Comparison of ENCODE assay signal across 22 cellular contexts in genomic region chr16:16166952-16167351, GRCh38. TPM values are rescaled to one million over a fixed set of nuclear protein-coding genes. Genes with fewer than 3 reads are reported as not detected.
DNase-seq lines count a peak whose midpoint lies in the region; ATAC-seq and TF ChIP-seq lines count a peak whose summit lies in the region.
"Had no signal": no experiment of that assay in that cellular context is flagged by ENCODE, and none has a peak within 500 bp of the region (broad histone marks: within the 10 kb centered on the region; RNA-seq: fewer than 3 reads in every experiment).

No MANE protein-coding gene starts in this region.

- TF ChIP-seq CTCF in HCT116 (IDR thresholded peaks at IDR 0.05 in 2 of 3, conservative IDR thresholded peaks at IDR 0.05 in 1 of 3; ENCODE audit: borderline replicate concordance in 1 of 3, insufficient read depth in 1 of 3, low read depth in 2 of 3, low read length in 2 of 3), result no peak
- no peak for TF ChIP-seq CTCF in upper lobe of right lung (IDR thresholded peaks at IDR 0.05)
- no peak for TF ChIP-seq CTCF in CD8-positive, alpha-beta T cell (IDR thresholded peaks at IDR 0.05)
- TF ChIP-seq CTCF in osteocyte (IDR thresholded peaks at IDR 0.05), result no peak

- H3K27ac ChIP-seq in HCT116 (ENCODE audit: low read depth, low read length) (no peak overlapping the region), upper lobe of right lung (no peak overlapping the region)
- no peak overlapping the region for H3K27ac ChIP-seq in CD8-positive, alpha-beta T cell (ENCODE audit: low read depth, low read length)
- H3K27ac ChIP-seq: BLaER1, C4-2B had no signal

- H3K4me1 Mint-ChIP-seq in CD8-positive, alpha-beta T cell (ENCODE audit: low read depth), result no peaks in the 10 kb centered on the region
- H3K4me1 Mint-ChIP-seq in osteocyte (ENCODE audit: unreplicated experiment), result no peaks in the 10 kb centered on the region
- H3K4me1 Mint-ChIP-seq: B cell; CD4-positive, CD25-positive, alpha-beta regulatory T cell; CD8-positive, alpha-beta memory T cell had no signal

- ATAC-seq in HCT116 (peak; percentile 76), left lobe of liver (peak; percentile 28), upper lobe of right lung (no peak), HG02870 (IDR thresholded peaks at IDR 0.05; ENCODE audit: unreplicated experiment) (no peak)
- no peak for ATAC-seq in CD8-positive, alpha-beta T cell
- ATAC-seq: GM12878 had no signal

- POLR2A ChIA-PET in HCT116 (lab: Charles Lee), result no interaction called here
- POLR2A ChIA-PET in CD8-positive, alpha-beta T cell (lab: Charles Lee), result no interaction called here

- intact Hi-C loops in HCT116 (cut with micrococcal nuclease), result no loop called here
- intact Hi-C loops in upper lobe of right lung (cut with DNase I), result no loop called here
- intact Hi-C loops in CD8-positive, alpha-beta T cell (cut with DNase I, micrococcal nuclease), result no loop called here

- H3K4me1 ChIP-seq in HCT116 (ENCODE audit: control insufficient read depth in 1 of 2, insufficient read depth in 2 of 2, low read length in 2 of 2) (no peaks in the 10 kb centered on the region), upper lobe of right lung (no peaks in the 10 kb centered on the region)
- no peaks in the 10 kb centered on the region for H3K4me1 ChIP-seq in CD8-positive, alpha-beta T cell (ENCODE audit: insufficient read depth, low read length)
- H3K4me1 ChIP-seq: HAP-1 had no signal

- H3K9me2 ChIP-seq in HCT116 (ENCODE audit: insufficient read depth), result no peaks in the 10 kb centered on the region

- RAD21 ChIA-PET in HCT116 (lab: Charles Lee; ENCODE audit: low non-redundant PET in 1 of 2, low total read pairs in 2 of 2, uncharacterized antibody in 2 of 2, unreplicated experiment in 2 of 2), result no interaction called here

- H3K9ac ChIP-seq in HCT116 (ENCODE audit: low read length), result no peak overlapping the region
- H3K9ac ChIP-seq: BLaER1 had no signal

- DNase-seq in HCT116 (ENCODE audit: low read depth, low spot score) (no peak), SK-MEL-5 (ENCODE audit: low read depth, low spot score) (peak; percentile 32), left lobe of liver (ENCODE audit: low spot score) (no peak), upper lobe of right lung (peak; percentile 2), osteocyte (ENCODE audit: extremely low spot score, unreplicated experiment) (no peak)
- DNase-seq in CD8-positive, alpha-beta T cell, result no peak
- no peak for DNase-seq in central memory CD4-positive, alpha-beta T cell
- DNase-seq: CD4-positive, CD25-positive, alpha-beta regulatory T cell; CD8-positive, alpha-beta memory T cell; DMS 273 treated with DMSO at 0.1 percent for 48 hours; DMS79; EL; GDM1; GOT3 had no signal

- H3K79me2 ChIP-seq in HCT116 (ENCODE audit: insufficient read depth, low read length), result no peaks in the 10 kb centered on the region

- H3K9me3 Mint-ChIP-seq in CD8-positive, alpha-beta T cell, result no peaks in the 10 kb centered on the region
- H3K9me3 Mint-ChIP-seq in osteocyte (ENCODE audit: unreplicated experiment), result no peaks in the 10 kb centered on the region

- H3K4me3 ChIP-seq in HCT116 (replicated peaks in 1 of 2; ENCODE audit: low read depth in 1 of 2, low read length in 2 of 2) (no peak overlapping the region), upper lobe of right lung (no peak overlapping the region)
- no peak overlapping the region for H3K4me3 ChIP-seq in CD8-positive, alpha-beta T cell (ENCODE audit: low read depth, low read length)
- H3K4me3 ChIP-seq: BLaER1, GM12878, HAP-1 had no signal

- H3K27me3 ChIP-seq in HCT116 (ENCODE audit: insufficient read depth, low read length), result no peaks in the 10 kb centered on the region
- H3K27me3 ChIP-seq in upper lobe of right lung, result no peaks in the 10 kb centered on the region
- H3K27me3 ChIP-seq in CD8-positive, alpha-beta T cell (ENCODE audit: insufficient read depth, low read length), result no peaks in the 10 kb centered on the region
- H3K27me3 ChIP-seq: BLaER1 had no signal

- no peaks in the 10 kb centered on the region for H3K36me3 Mint-ChIP-seq in CD8-positive, alpha-beta T cell
- no peaks in the 10 kb centered on the region for H3K36me3 Mint-ChIP-seq in osteocyte (ENCODE audit: unreplicated experiment)
- H3K36me3 Mint-ChIP-seq: CD4-positive, CD25-positive, alpha-beta regulatory T cell had no signal

- no peak overlapping the region for H2AFZ ChIP-seq in HCT116 (ENCODE audit: low read depth, low read length, poor library complexity, severe bottlenecking)

- in situ Hi-C loops in SK-MEL-5 (cut with HindIII; ENCODE audit: low pct_unique_long_range_greater_than_20kb, low sequenced_read_pairs), result no loop called here

- no peak overlapping the region for H3K4me2 ChIP-seq in HCT116 (ENCODE audit: low read length)
- H3K4me2 ChIP-seq: BLaER1 had no signal

- H3K36me3 ChIP-seq in HCT116 (ENCODE audit: control insufficient read depth in 1 of 2, insufficient read depth in 2 of 2, low read length in 2 of 2) (no peaks in the 10 kb centered on the region), upper lobe of right lung (peaks cover 46% of the 10 kb centered on the region)
- no peaks in the 10 kb centered on the region for H3K36me3 ChIP-seq in CD8-positive, alpha-beta T cell (ENCODE audit: insufficient read depth, low read length)
- H3K36me3 ChIP-seq: BLaER1, HAP-1 had no signal

- no peak for TF ChIP-seq POLR2A in HCT116 (IDR thresholded peaks at IDR 0.05; ENCODE audit: borderline replicate concordance, extremely low read depth, insufficient read depth, insufficient read length)

- CTCF ChIA-PET in HCT116 (lab: Charles Lee), result interaction anchor here (1.2 kb wide), 1 partner anchor 19 kb away, joined by 3 read pairs; no protein-coding TSS in a partner anchor
- CTCF ChIA-PET in CD8-positive, alpha-beta T cell (lab: Charles Lee), result no interaction called here

- no peaks in the 10 kb centered on the region for H4K20me1 ChIP-seq in HCT116 (ENCODE audit: insufficient read depth)
- H4K20me1 ChIP-seq: BLaER1 had no signal

- peaks cover 6% of the 10 kb centered on the region for H3K27me3 Mint-ChIP-seq in CD8-positive, alpha-beta T cell (ENCODE audit: low read depth)
- peaks cover 2% of the 10 kb centered on the region for H3K27me3 Mint-ChIP-seq in osteocyte (ENCODE audit: unreplicated experiment)

- no TSS peak for BruUV-seq in HCT116 (replicated peaks; lab: Mats Ljungman, UMichigan)

- H3K9me3 ChIP-seq in HCT116 (ENCODE audit: control insufficient read depth in 1 of 2, insufficient read depth in 1 of 2, low read depth in 1 of 2, low read length in 2 of 2) (no peaks in the 10 kb centered on the region), upper lobe of right lung (no peaks in the 10 kb centered on the region)
- H3K9me3 ChIP-seq in CD8-positive, alpha-beta T cell (ENCODE audit: low read length), result no peaks in the 10 kb centered on the region
- H3K9me3 ChIP-seq: HAP-1 had no signal

- H3K4me3 Mint-ChIP-seq in CD8-positive, alpha-beta T cell, result no peak overlapping the region
- no peak overlapping the region for H3K4me3 Mint-ChIP-seq in osteocyte (ENCODE audit: unreplicated experiment)
- H3K4me3 Mint-ChIP-seq: B cell; CD4-positive, CD25-positive, alpha-beta regulatory T cell; CD8-positive, alpha-beta memory T cell had no signal

- no peak overlapping the region for H3K27ac Mint-ChIP-seq in CD8-positive, alpha-beta T cell
- H3K27ac Mint-ChIP-seq in osteocyte (ENCODE audit: unreplicated experiment), result no peak overlapping the region
- H3K27ac Mint-ChIP-seq: B cell; CD4-positive, CD25-positive, alpha-beta regulatory T cell; CD8-positive, alpha-beta memory T cell had no signal

- no peak for TF ChIP-seq RAD21 in HCT116 (IDR thresholded peaks at IDR 0.05; ENCODE audit: low read depth)

TF ChIP-seq in HCT116, 20 proteins besides CTCF, POLR2A, EP300 and RAD21 (continues in another document):
- TF ChIP-seq ZFX (IDR thresholded peaks at IDR 0.05) (no peak), CEBPB (IDR thresholded peaks at IDR 0.05; ENCODE audit: low read depth) (no peak), POLR2AphosphoS5 (IDR thresholded peaks at IDR 0.05; ENCODE audit: low read depth, low read length) (no peak), ELF1 (IDR thresholded peaks at IDR 0.05; ENCODE audit: borderline replicate concordance, low read depth) (no peak), SRF (IDR thresholded peaks at IDR 0.05; ENCODE audit: low read depth) (no peak), ZNF274 (IDR thresholded peaks at IDR 0.05; ENCODE audit: low read depth, low read length) (no peak), SP1 (IDR thresholded peaks at IDR 0.05; ENCODE audit: low read depth) (no peak), FOSL1 (IDR thresholded peaks at IDR 0.05; ENCODE audit: low read depth) (no peak), ATF3 (IDR thresholded peaks at IDR 0.05) (no peak), YY1 (IDR thresholded peaks at IDR 0.05; ENCODE audit: extremely low read depth, insufficient replicate concordance, low read depth, low read length) (no peak), SIN3A (IDR thresholded peaks at IDR 0.05; ENCODE audit: low read depth) (no peak), TCF7L2 (IDR thresholded peaks at IDR 0.05; ENCODE audit: borderline replicate concordance, extremely low read depth, insufficient read depth, insufficient read length) (no peak), MAX (IDR thresholded peaks at IDR 0.05) (no peak), EGR1 (IDR thresholded peaks at IDR 0.05; ENCODE audit: low read depth) (no peak), EZH2phosphoT487 (IDR thresholded peaks at IDR 0.05; ENCODE audit: borderline replicate concordance) (no peak), JUND (IDR thresholded peaks at IDR 0.05) (no peak)

RNA-seq across cellular contexts. Expression of gene ABCC6, which starts 56.3 kb away (rescaled TPM):
- 2.7 TPM for total RNA-seq in HCT116 (2021; ENCODE audit: unreplicated experiment)
- polyA plus RNA-seq in HCT116 (2012), result 1.8 and 2.8 TPM in 2 replicates
- 0.24 TPM in 1 of 2 replicates, not detected in the other for total RNA-seq in SK-MEL-5 (2014; rRNA removed; shearing (Covaris generic))
- polyA plus RNA-seq in SK-MEL-5 (2015; cell fraction: cytosol; rRNA removed), result not detected in 2 replicates
- polyA plus RNA-seq in SK-MEL-5 (2015; cell fraction: nucleus; rRNA removed), result 0.11 TPM in 1 of 2 replicates, not detected in the other
- 128 TPM for total RNA-seq in left lobe of liver
- 42.5 TPM for total RNA-seq in upper lobe of right lung
- not detected for total RNA-seq in CD8-positive, alpha-beta T cell
- 1.4 and 2.1 TPM in 2 replicates for total RNA-seq in osteocyte
- total RNA-seq: A172; A673; B cell; CD4-positive, CD25-positive, alpha-beta regulatory T cell; CD8-positive, alpha-beta memory T cell; GM12878 had no signal

Comparison
In these comparisons a context has a peak if more than half of its experiments do, and no peak if none do; other contexts are left out.
1. ATAC-seq: peak in HCT116 (single experiment) and left lobe of liver (single experiment); none in upper lobe of right lung (single experiment), HG02870 (single experiment) and CD8-positive, alpha-beta T cell (single experiment).
2. DNase-seq: peak in SK-MEL-5 (single experiment) and upper lobe of right lung (single experiment); none in HCT116 (single experiment), left lobe of liver (single experiment), CD8-positive, alpha-beta T cell (0 of 7), osteocyte (single experiment) and central memory CD4-positive, alpha-beta T cell (single experiment).
3. RNA of gene ABCC6, which starts 56.3 kb away (total RNA-seq): 128 TPM in left lobe of liver (single experiment) and 42.5 TPM in upper lobe of right lung (single experiment); 2.7 TPM in HCT116 (single experiment), 1.4 to 2.1 TPM in osteocyte, 0.24 TPM in SK-MEL-5 and not detected in CD8-positive, alpha-beta T cell; every median in the first group is over 10 times any median in the second.